Comparison of ENCODE assay signal across 1 cellular context in the genomic region with DNA sequence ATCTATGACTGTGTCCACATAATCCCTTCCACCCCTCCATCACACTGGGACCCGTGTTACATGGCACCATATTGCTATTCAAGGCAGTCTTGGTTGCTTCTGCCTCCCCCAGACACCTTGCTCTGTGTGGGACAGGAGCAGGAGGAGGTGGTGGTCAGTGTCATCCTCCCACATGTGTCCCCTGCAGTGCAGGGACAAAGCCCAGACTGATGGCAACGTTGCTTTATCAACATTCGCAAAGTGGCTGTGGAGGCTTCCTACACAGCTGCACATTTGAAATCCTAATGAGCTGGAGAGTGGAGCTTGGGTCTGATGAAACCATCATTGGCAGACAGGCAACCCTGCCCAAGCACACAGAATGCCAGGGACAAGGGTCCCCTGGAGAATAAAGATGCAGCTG.
TF ChIP-seq lines count a peak whose summit lies in the region.

No MANE protein-coding gene starts in this region.

TF ChIP-seq in HEK293, 187 proteins besides CTCF, POLR2A, EP300 and RAD21 (continued from another document):
- TF ChIP-seq, protein P1, sequence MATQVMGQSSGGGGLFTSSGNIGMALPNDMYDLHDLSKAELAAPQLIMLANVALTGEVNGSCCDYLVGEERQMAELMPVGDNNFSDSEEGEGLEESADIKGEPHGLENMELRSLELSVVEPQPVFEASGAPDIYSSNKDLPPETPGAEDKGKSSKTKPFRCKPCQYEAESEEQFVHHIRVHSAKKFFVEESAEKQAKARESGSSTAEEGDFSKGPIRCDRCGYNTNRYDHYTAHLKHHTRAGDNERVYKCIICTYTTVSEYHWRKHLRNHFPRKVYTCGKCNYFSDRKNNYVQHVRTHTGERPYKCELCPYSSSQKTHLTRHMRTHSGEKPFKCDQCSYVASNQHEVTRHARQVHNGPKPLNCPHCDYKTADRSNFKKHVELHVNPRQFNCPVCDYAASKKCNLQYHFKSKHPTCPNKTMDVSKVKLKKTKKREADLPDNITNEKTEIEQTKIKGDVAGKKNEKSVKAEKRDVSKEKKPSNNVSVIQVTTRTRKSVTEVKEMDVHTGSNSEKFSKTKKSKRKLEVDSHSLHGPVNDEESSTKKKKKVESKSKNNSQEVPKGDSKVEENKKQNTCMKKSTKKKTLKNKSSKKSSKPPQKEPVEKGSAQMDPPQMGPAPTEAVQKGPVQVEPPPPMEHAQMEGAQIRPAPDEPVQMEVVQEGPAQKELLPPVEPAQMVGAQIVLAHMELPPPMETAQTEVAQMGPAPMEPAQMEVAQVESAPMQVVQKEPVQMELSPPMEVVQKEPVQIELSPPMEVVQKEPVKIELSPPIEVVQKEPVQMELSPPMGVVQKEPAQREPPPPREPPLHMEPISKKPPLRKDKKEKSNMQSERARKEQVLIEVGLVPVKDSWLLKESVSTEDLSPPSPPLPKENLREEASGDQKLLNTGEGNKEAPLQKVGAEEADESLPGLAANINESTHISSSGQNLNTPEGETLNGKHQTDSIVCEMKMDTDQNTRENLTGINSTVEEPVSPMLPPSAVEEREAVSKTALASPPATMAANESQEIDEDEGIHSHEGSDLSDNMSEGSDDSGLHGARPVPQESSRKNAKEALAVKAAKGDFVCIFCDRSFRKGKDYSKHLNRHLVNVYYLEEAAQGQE (tag by site-specific recombination; IDR thresholded peaks at IDR 0.05) = no peak
- TF ChIP-seq ZNF654 (tag by site-specific recombination; IDR thresholded peaks at IDR 0.05; ENCODE audit: low read depth) = no peak
- TF ChIP-seq ZNF555 (tag by site-specific recombination; conservative IDR thresholded peaks at IDR 0.05) = no peak
- no peak for TF ChIP-seq ZNF747 (tag by site-specific recombination; IDR thresholded peaks at IDR 0.05)
- TF ChIP-seq ZEB2 (tag by site-specific recombination; IDR thresholded peaks at IDR 0.05) = no peak
- TF ChIP-seq, protein P2, sequence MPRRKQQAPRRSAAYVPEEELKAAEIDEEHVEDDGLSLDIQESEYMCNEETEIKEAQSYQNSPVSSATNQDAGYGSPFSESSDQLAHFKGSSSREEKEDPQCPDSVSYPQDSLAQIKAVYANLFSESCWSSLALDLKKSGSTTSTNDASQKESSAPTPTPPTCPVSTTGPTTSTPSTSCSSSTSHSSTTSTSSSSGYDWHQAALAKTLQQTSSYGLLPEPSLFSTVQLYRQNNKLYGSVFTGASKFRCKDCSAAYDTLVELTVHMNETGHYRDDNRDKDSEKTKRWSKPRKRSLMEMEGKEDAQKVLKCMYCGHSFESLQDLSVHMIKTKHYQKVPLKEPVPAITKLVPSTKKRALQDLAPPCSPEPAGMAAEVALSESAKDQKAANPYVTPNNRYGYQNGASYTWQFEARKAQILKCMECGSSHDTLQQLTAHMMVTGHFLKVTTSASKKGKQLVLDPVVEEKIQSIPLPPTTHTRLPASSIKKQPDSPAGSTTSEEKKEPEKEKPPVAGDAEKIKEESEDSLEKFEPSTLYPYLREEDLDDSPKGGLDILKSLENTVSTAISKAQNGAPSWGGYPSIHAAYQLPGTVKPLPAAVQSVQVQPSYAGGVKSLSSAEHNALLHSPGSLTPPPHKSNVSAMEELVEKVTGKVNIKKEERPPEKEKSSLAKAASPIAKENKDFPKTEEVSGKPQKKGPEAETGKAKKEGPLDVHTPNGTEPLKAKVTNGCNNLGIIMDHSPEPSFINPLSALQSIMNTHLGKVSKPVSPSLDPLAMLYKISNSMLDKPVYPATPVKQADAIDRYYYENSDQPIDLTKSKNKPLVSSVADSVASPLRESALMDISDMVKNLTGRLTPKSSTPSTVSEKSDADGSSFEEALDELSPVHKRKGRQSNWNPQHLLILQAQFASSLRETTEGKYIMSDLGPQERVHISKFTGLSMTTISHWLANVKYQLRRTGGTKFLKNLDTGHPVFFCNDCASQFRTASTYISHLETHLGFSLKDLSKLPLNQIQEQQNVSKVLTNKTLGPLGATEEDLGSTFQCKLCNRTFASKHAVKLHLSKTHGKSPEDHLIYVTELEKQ (tag by site-specific recombination; IDR thresholded peaks at IDR 0.05; ENCODE audit: borderline replicate concordance) = no peak
- TF ChIP-seq ZFHX2 (tag by site-specific recombination; conservative IDR thresholded peaks at IDR 0.05) = peak; percentile 65
- no peak for TF ChIP-seq ZNF768 (tag by site-specific recombination; IDR thresholded peaks at IDR 0.05)
- TF ChIP-seq ZFP69B (tag by site-specific recombination; IDR thresholded peaks at IDR 0.05) = no peak
